ENCODE assay signal across 8 cellular contexts in the genomic region with DNA sequence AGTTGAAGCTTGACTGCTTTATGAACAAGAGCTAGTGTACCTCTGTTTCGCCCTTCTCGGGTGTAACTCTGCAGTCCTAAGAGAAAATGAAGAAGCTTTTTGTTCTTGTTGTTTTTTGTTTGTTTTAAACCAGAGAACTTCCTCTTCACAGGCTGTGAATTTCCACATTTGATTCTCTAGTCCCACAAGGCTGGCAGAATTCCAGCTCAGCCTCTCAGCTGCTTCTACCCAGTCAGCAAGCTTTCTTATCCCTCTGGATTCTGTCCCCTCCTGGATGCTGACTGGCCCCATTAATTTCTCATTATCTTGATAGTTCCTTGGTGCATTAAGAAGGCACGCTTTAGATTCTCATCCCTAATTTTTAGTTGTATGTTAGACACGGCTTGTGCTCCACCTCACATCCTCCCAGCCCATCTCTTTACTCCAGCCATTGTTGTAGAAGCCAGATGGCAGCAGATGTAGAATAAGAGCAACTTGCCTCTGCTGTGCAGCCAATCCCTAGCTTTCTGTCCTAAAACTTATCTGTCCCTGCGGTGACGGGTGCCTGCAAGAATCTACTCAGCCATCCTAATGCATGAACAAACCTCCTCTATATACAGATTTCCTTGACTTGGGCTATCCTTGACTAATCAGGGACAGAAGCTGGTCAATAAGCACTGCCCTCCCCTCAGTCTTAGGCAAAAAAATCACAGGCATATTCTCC. TPM values are rescaled to one million over a fixed set of nuclear protein-coding genes. Genes with fewer than 3 reads are reported as not detected.
A peak's percentile ranks its signal among the peaks of the same experiment; 100 is the strongest.
DNase-seq lines count a peak whose midpoint lies in the region; ATAC-seq and TF ChIP-seq lines count a peak whose summit lies in the region.
"Had no signal": no experiment of that assay in that cellular context is flagged by ENCODE, and none has a peak within 500 bp of the region (broad histone marks: within the 10 kb centered on the region; RNA-seq: fewer than 3 reads in every experiment).

No MANE protein-coding gene starts in this region.

- no peak overlapping the region for H3K4me3 Mint-ChIP-seq in activated CD4-positive, alpha-beta T cell treated with anti-CD3 and anti-CD28 coated beads for 36 hours

- H3K4me1 Mint-ChIP-seq in activated CD4-positive, alpha-beta T cell treated with anti-CD3 and anti-CD28 coated beads for 36 hours = no peaks in the 10 kb centered on the region

- H3K4me3 ChIP-seq in stomach = no peak overlapping the region

- CTCF ChIA-PET in activated CD4-positive, alpha-beta T cell treated with anti-CD3 and anti-CD28 coated beads for 36 hours (lab: Charles Lee) = interaction anchor here (0.7 to 1.7 kb wide), 5 partner anchors 9 to 271 kb away, joined by 3 to 4 read pairs (median 4); no protein-coding TSS in a partner anchor

- H3K27me3 ChIP-seq in stomach = peaks cover 0 to 19% (median 0%) of the 10 kb centered on the region in 3 donors

- peaks cover 0 to 5% (median 0%) of the 10 kb centered on the region in 4 donors for H3K4me1 ChIP-seq in stomach

- peak; percentile 25 for DNase-seq in M059J (ENCODE audit: low read depth)
- peak; percentile 60 for DNase-seq in RPMI7951 (ENCODE audit: low read depth)
- DNase-seq in glomerular visceral epithelial cell (ENCODE audit: extremely low spot score) = peak; percentile 15
- DNase-seq in stomach = peak; percentile 40
- DNase-seq in stimulated activated CD4-positive, alpha-beta T cell treated with anti-CD3 and anti-CD28 coated beads, Interleukin-1b, Interleukin-23, amount 100 ng/mL, for 48 hours = no peak
- no peak for DNase-seq in activated CD4-positive, alpha-beta T cell treated with anti-CD3 and anti-CD28 coated beads for 36 hours
- no peak for DNase-seq in NOMO-1 treated with dmso at 0.1 percent for 144 hours (lab: John Stamatoyannopoulos, UW; ENCODE audit: unreplicated experiment)

- H3K9me3 Mint-ChIP-seq in activated CD4-positive, alpha-beta T cell treated with anti-CD3 and anti-CD28 coated beads for 36 hours (ENCODE audit: low read depth) = no peaks in the 10 kb centered on the region

- 39 to 46% (median 44%) methylated on average over 6 of the region's 6 CpGs for WGBS in stomach, 5 donors

- H3K27me3 Mint-ChIP-seq in activated CD4-positive, alpha-beta T cell treated with anti-CD3 and anti-CD28 coated beads for 36 hours = peaks cover 11% of the 10 kb centered on the region

- H3K27ac ChIP-seq in stomach = no peak overlapping the region

- H3K36me3 Mint-ChIP-seq in activated CD4-positive, alpha-beta T cell treated with anti-CD3 and anti-CD28 coated beads for 36 hours (ENCODE audit: low read depth) = no peaks in the 10 kb centered on the region

- H3K36me3 ChIP-seq in stomach = no peaks in the 10 kb centered on the region

- no peak for ATAC-seq in activated CD4-positive, alpha-beta T cell treated with anti-CD3 and anti-CD28 coated beads for 36 hours

- no peak overlapping the region for H3K27ac Mint-ChIP-seq in activated CD4-positive, alpha-beta T cell treated with anti-CD3 and anti-CD28 coated beads for 36 hours

- H3K9me3 ChIP-seq in stomach = no peaks in the 10 kb centered on the region

- TF ChIP-seq POLR2A in stomach (IDR thresholded peaks at IDR 0.05) = no peak

- TF ChIP-seq CTCF in stomach (IDR thresholded peaks at IDR 0.05) = no peak

- POLR2A ChIA-PET in activated CD4-positive, alpha-beta T cell treated with anti-CD3 and anti-CD28 coated beads for 36 hours (lab: Charles Lee) = interaction anchor here (0.6 kb wide), 1 partner anchor 86 kb away, joined by 4 read pairs; no protein-coding TSS in a partner anchor

- no peak for TF ChIP-seq EP300 in stomach (IDR thresholded peaks at IDR 0.05)

- intact Hi-C loops in stomach (cut with DNase I; ENCODE audit: low total_unique reads) = no loop called here
- intact Hi-C loops in activated CD4-positive, alpha-beta T cell treated with anti-CD3 and anti-CD28 coated beads for 36 hours (cut with DNase I, micrococcal nuclease) = no loop called here

RNA-seq across cellular contexts. Expression of a gene that starts 12.4 kb away (rescaled TPM):
- not detected in 2 replicates for total RNA-seq in M059J (2014; rRNA removed; shearing (Covaris generic))
- not detected in 2 replicates for total RNA-seq in RPMI7951 (2014; rRNA removed; shearing (Covaris generic))
- not detected for total RNA-seq in stomach
- polyA plus RNA-seq in stomach = not detected
- not detected for total RNA-seq in activated CD4-positive, alpha-beta T cell treated with anti-CD3 and anti-CD28 coated beads for 36 hours
- total RNA-seq: subcutaneous adipose tissue had no signal

RNA-seq across cellular contexts. Expression of a gene that starts 35.7 kb away (rescaled TPM):
- total RNA-seq in M059J (2014; rRNA removed; shearing (Covaris generic)) = 1.1 and 1.7 TPM in 2 replicates
- total RNA-seq in RPMI7951 (2014; rRNA removed; shearing (Covaris generic)) = 3.2 and 4.4 TPM in 2 replicates
- 10 to 100 TPM in 1 of 5 donors, 1 to 10 TPM in 3, not detected in 1; 2.8 to 11.3 (median 7.4) TPM for total RNA-seq in stomach
- polyA plus RNA-seq in stomach = 1 to 10 TPM; 1.1 to 3.6 (median 1.5) TPM
- total RNA-seq in activated CD4-positive, alpha-beta T cell treated with anti-CD3 and anti-CD28 coated beads for 36 hours = under 1 TPM; 0.30 to 0.43 TPM
- total RNA-seq: subcutaneous adipose tissue had no signal

RNA-seq across cellular contexts. Expression of a gene that starts 42.8 kb away (rescaled TPM):
- total RNA-seq in M059J (2014; rRNA removed; shearing (Covaris generic)) = 75.8 and 88.2 TPM in 2 replicates
- total RNA-seq in RPMI7951 (2014; rRNA removed; shearing (Covaris generic)) = 80.4 and 101 TPM in 2 replicates
- 100 to 1,000 TPM in 1 of 5 donors, 10 to 100 TPM in 4; 32.7 to 147 (median 46.4) TPM for total RNA-seq in stomach
- polyA plus RNA-seq in stomach = 100 to 1,000 TPM in 2 of 3 donors, 10 to 100 TPM in 1; 69.2 to 114 (median 105) TPM
- 10 to 100 TPM; 81.0 to 93.1 TPM for total RNA-seq in activated CD4-positive, alpha-beta T cell treated with anti-CD3 and anti-CD28 coated beads for 36 hours

Comparison
In these comparisons a context has a peak if more than half of its experiments do, and no peak if none do; other contexts are left out.
1. DNase-seq: peak in M059J (single experiment), RPMI7951 (single experiment), glomerular visceral epithelial cell (single experiment) and stomach (single experiment); none in stimulated activated CD4-positive, alpha-beta T cell treated with anti-CD3 and anti-CD28 coated beads, Interleukin-1b, Interleukin-23, amount 100 ng/mL, for 48 hours (single experiment), activated CD4-positive, alpha-beta T cell treated with anti-CD3 and anti-CD28 coated beads for 36 hours (single experiment) and NOMO-1 treated with dmso at 0.1 percent for 144 hours (single experiment).